ENCODE assay signal across 8 cellular contexts in genomic region chr12:133080619-133081407, GRCh38. TPM values are rescaled to one million over a fixed set of nuclear protein-coding genes. Genes with fewer than 3 reads are reported as not detected.
DNase-seq lines count a peak whose midpoint lies in the region; ATAC-seq and TF ChIP-seq lines count a peak whose summit lies in the region.

TSS of gene ZNF140 (plus strand) at chr12:133080923. CDS start at chr12:133081321, 398 bp downstream.

- 0% methylated on average over 31 of the region's 60 CpGs for WGBS in suprapubic skin

- no peaks in the 10 kb centered on the region for H3K27me3 Mint-ChIP-seq in activated naive CD4-positive, alpha-beta T cell treated with anti-CD3 and anti-CD28 coated beads for 36 hours (ENCODE audit: low read depth)

- TF ChIP-seq EP300 in suprapubic skin (IDR thresholded peaks at IDR 0.05), result no peak

- peak within 1 kb of the TSS; percentile 77 for H3K4me3 ChIP-seq in suprapubic skin

- peaks cover 13% of the 10 kb centered on the region for H3K4me1 Mint-ChIP-seq in activated naive CD4-positive, alpha-beta T cell treated with anti-CD3 and anti-CD28 coated beads for 36 hours (ENCODE audit: low read depth)

- peaks cover 59% of the 10 kb centered on the region for H3K36me3 Mint-ChIP-seq in activated naive CD4-positive, alpha-beta T cell treated with anti-CD3 and anti-CD28 coated beads for 36 hours (ENCODE audit: low read depth)

- H3K4me1 ChIP-seq in ES-I3 (ENCODE audit: insufficient read depth, low read length) (no peaks in the 10 kb centered on the region), suprapubic skin (peaks cover 12% of the 10 kb centered on the region)

- H3K9me3 ChIP-seq in ES-I3 (ENCODE audit: control insufficient read depth, insufficient read depth, low read length) (peaks cover 28% of the 10 kb centered on the region), suprapubic skin (peaks cover 50% of the 10 kb centered on the region)

- peak within 1 kb of the TSS; percentile 93 for H3K27ac ChIP-seq in suprapubic skin

- intact Hi-C loops in activated naive CD4-positive, alpha-beta T cell treated with anti-CD3 and anti-CD28 coated beads for 36 hours (cut with micrococcal nuclease), result loop anchor here (1.0 to 2.0 kb wide), 9 partner anchors 44 to 394 kb away; partner anchors contain the start of genes CHFR, GOLGA3, POLE and PXMP2

- peak within 1 kb of the TSS; percentile 82 for H3K9ac ChIP-seq in ES-I3 (ENCODE audit: low read depth, low read length)

- peaks cover 58% of the 10 kb centered on the region for H3K9me3 Mint-ChIP-seq in activated naive CD4-positive, alpha-beta T cell treated with anti-CD3 and anti-CD28 coated beads for 36 hours

- no peak within 1 kb of the TSS for H3K27ac Mint-ChIP-seq in activated naive CD4-positive, alpha-beta T cell treated with anti-CD3 and anti-CD28 coated beads for 36 hours

- peak; percentile 69 for ATAC-seq in GM21825 (IDR thresholded peaks at IDR 0.05; ENCODE audit: unreplicated experiment)

- H3K36me3 ChIP-seq in ES-I3 (ENCODE audit: insufficient read depth, low read length) (peaks cover 8% of the 10 kb centered on the region), suprapubic skin (peaks cover 38% of the 10 kb centered on the region)

- peak in 1 of 2 donors; percentile 23 for TF ChIP-seq CTCF in suprapubic skin (IDR thresholded peaks at IDR 0.05)

- CTCF ChIA-PET in activated naive CD4-positive, alpha-beta T cell treated with anti-CD3 and anti-CD28 coated beads for 36 hours (lab: Charles Lee), result no interaction called here

- DNase-seq in Kasumi-1 (lab: John Stamatoyannopoulos, UW), result peak; percentile 95 to 96
- peak; percentile 97 for DNase-seq in SHP77 treated with DMSO at 0.1 percent for 48 hours (lab: John Stamatoyannopoulos, UW)
- peak; percentile 95 for DNase-seq in activated naive CD4-positive, alpha-beta T cell treated with anti-CD3 and anti-CD28 coated beads for 36 hours
- peak; percentile 88 for DNase-seq in germinal center (ENCODE audit: low spot score)
- peak; percentile 86 for DNase-seq in non-pigmented ciliary epithelial cell (ENCODE audit: low read depth)
- DNase-seq in suprapubic skin (ENCODE audit: low spot score in 2 of 2), result peak; percentile 97 to 98

- no peaks in the 10 kb centered on the region for H3K27me3 ChIP-seq in suprapubic skin

- H3K4me3 Mint-ChIP-seq in activated naive CD4-positive, alpha-beta T cell treated with anti-CD3 and anti-CD28 coated beads for 36 hours, result no peak within 1 kb of the TSS

- TF ChIP-seq POLR2A in suprapubic skin (IDR thresholded peaks at IDR 0.05), result peak; percentile 30 to 76

RNA-seq across cellular contexts. Expression of gene ZNF140, which starts in this region (rescaled TPM):
- 10 to 100 TPM; 13.3 to 13.9 TPM for total RNA-seq in activated naive CD4-positive, alpha-beta T cell treated with anti-CD3 and anti-CD28 coated beads for 36 hours
- total RNA-seq in suprapubic skin, result 10 to 100 TPM in 3 of 4 donors, 1 to 10 TPM in 1; 7.4 to 17.9 (median 12.2) TPM

Comparison
In these comparisons a context has a peak if more than half of its experiments do, and no peak if none do; other contexts are left out.
1. Peak in every context shown above with its lines: DNase-seq, ATAC-seq, H3K4me3 ChIP-seq and H3K27ac ChIP-seq.